7 cellular contexts compared by ENCODE assay signal in genomic region chr9:84781431-84781830, GRCh38.
DNase-seq lines count a peak whose midpoint lies in the region; ATAC-seq, FAIRE-seq and TF ChIP-seq lines count a peak whose summit lies in the region.

No MANE protein-coding gene starts in this region.

- H3K27me3 Mint-ChIP-seq in astrocyte (ENCODE audit: low read depth, unreplicated experiment) (peaks cover 3% of the 10 kb centered on the region), mesothelial cell of epicardium (ENCODE audit: low read depth) (no peaks in the 10 kb centered on the region), T-cell (peaks cover 5% of the 10 kb centered on the region in 2 donors)

- DNase-seq in GM06990 (ENCODE audit: extremely low read depth, insufficient read length) (no peak), astrocyte (ENCODE audit: low read depth) (no peak), mesothelial cell of epicardium (ENCODE audit: low spot score in 2 of 2, unreplicated experiment in 2 of 2) (no peak), H7 (no peak), NCI-H146 (lab: John Stamatoyannopoulos, UW) (no peak), T-cell (no peak)

- peaks cover 8% of the 10 kb centered on the region for H3K4me1 Mint-ChIP-seq in astrocyte (ENCODE audit: low read depth, unreplicated experiment)
- H3K4me1 Mint-ChIP-seq in mesothelial cell of epicardium: no peaks in the 10 kb centered on the region
- H3K4me1 Mint-ChIP-seq in T-cell: no peaks in the 10 kb centered on the region

- peak; percentile 61 for TF ChIP-seq CTCF in GM06990 (IDR thresholded peaks at IDR 0.05; ENCODE audit: insufficient read depth, low read length, poor library complexity, severe bottlenecking)
- TF ChIP-seq CTCF in astrocyte (IDR thresholded peaks at IDR 0.05; ENCODE audit: insufficient read depth, low read depth, low read length): peak; percentile 53
- TF ChIP-seq CTCF in mesothelial cell of epicardium (IDR thresholded peaks at IDR 0.05; ENCODE audit: unreplicated experiment): peak; percentile 52

- H3K36me3 ChIP-seq in GM06990 (ENCODE audit: control insufficient read depth, insufficient read depth, low read length) (no peaks in the 10 kb centered on the region), astrocyte (ENCODE audit: insufficient read depth, low read length) (no peaks in the 10 kb centered on the region), H7 (replicated peaks; ENCODE audit: control insufficient read depth, insufficient read depth, low read length) (no peaks in the 10 kb centered on the region)

- H3K79me2 ChIP-seq in astrocyte (ENCODE audit: insufficient read depth, low read length): no peaks in the 10 kb centered on the region

- H3K27ac ChIP-seq in astrocyte (ENCODE audit: low read depth, low read length): no peak overlapping the region

- H3K27me3 ChIP-seq in GM06990 (replicated peaks; ENCODE audit: control insufficient read depth, insufficient read depth, low read length) (no peaks in the 10 kb centered on the region), astrocyte (ENCODE audit: insufficient read depth, low read length) (no peaks in the 10 kb centered on the region), H7 (ENCODE audit: control insufficient read depth, insufficient read depth, low read length) (no peaks in the 10 kb centered on the region)

- H3K4me3 ChIP-seq in GM06990 (replicated peaks; ENCODE audit: low read depth, low read length) (no peak overlapping the region), astrocyte (ENCODE audit: insufficient read depth, low read depth, low read length) (no peak overlapping the region), H7 (ENCODE audit: insufficient read depth, low read depth, low read length) (no peak overlapping the region)

- H3K4me3 Mint-ChIP-seq in astrocyte (ENCODE audit: unreplicated experiment): no peak overlapping the region
- no peak overlapping the region for H3K4me3 Mint-ChIP-seq in mesothelial cell of epicardium
- H3K4me3 Mint-ChIP-seq in T-cell: no peak overlapping the region

- H3K36me3 Mint-ChIP-seq in astrocyte (ENCODE audit: low read depth, unreplicated experiment): no peaks in the 10 kb centered on the region
- no peaks in the 10 kb centered on the region for H3K36me3 Mint-ChIP-seq in mesothelial cell of epicardium
- no peaks in the 10 kb centered on the region for H3K36me3 Mint-ChIP-seq in T-cell

- H2AFZ ChIP-seq in astrocyte (ENCODE audit: low read depth, low read length): no peak overlapping the region

- POLR2A ChIA-PET in T-cell (lab: Charles Lee): no interaction called here

- ATAC-seq in HG02642 (IDR thresholded peaks at IDR 0.05; ENCODE audit: poor library complexity, unreplicated experiment): peak; percentile 45
- no peak for ATAC-seq in T-cell (replicated peaks in 1 of 4)

- H3K9ac ChIP-seq in astrocyte (ENCODE audit: low read length): no peak overlapping the region

- H3K9me3 Mint-ChIP-seq in astrocyte (ENCODE audit: unreplicated experiment) (no peaks in the 10 kb centered on the region), mesothelial cell of epicardium (peaks cover 2% of the 10 kb centered on the region), T-cell (peaks cover 0 to 5% (median 0%) of the 10 kb centered on the region in 3 donors)

- no peak overlapping the region for H3K4me2 ChIP-seq in astrocyte (ENCODE audit: low read length)

- H3K4me1 ChIP-seq in astrocyte (ENCODE audit: insufficient read depth, low read length): peaks cover 9% of the 10 kb centered on the region

- CTCF ChIA-PET in T-cell (lab: Charles Lee): interaction anchor here in 1 of 2 donors (0.7 to 1.5 kb wide), 2 partner anchors 31 to 384 kb away, joined by 3 read pairs; no protein-coding TSS in a partner anchor

- no peak for FAIRE-seq in astrocyte (lab: Jason Lieb, UNC)

- H3K27ac Mint-ChIP-seq in astrocyte (ENCODE audit: unreplicated experiment): no peak overlapping the region
- H3K27ac Mint-ChIP-seq in mesothelial cell of epicardium: no peak overlapping the region
- no peak overlapping the region for H3K27ac Mint-ChIP-seq in T-cell

- H3K9me3 ChIP-seq in astrocyte (ENCODE audit: insufficient read depth, low read depth, low read length): no peaks in the 10 kb centered on the region

- H4K20me1 ChIP-seq in astrocyte (ENCODE audit: insufficient read depth, low read length): no peaks in the 10 kb centered on the region
